ENCODE assay signal across 8 cellular contexts in the genomic region with DNA sequence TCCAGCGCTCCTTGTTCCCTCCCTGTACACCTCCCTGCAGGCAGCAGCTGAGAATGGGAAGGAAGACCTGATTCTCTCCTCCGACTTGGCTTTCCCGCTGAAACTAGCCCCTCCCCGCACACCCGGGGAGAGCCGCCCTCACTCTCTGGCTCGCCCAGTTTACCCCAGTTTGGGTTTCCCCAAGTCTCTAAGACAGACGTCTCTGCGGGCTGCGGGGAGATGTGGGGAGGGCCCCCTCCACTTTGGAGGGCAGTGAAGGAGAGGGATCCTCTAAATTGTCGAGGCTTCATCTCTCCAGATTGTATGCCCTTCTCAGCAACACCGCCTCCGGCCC. TPM values are rescaled to one million over a fixed set of nuclear protein-coding genes. Genes with fewer than 3 reads are reported as not detected.
DNase-seq lines count a peak whose midpoint lies in the region; ATAC-seq, FAIRE-seq and TF ChIP-seq lines count a peak whose summit lies in the region.

No MANE protein-coding gene starts in this region.

- H3K4me1 ChIP-seq in OCI-LY3 (ENCODE audit: low read length): peaks cover 29% of the 10 kb centered on the region

- peaks cover 9% of the 10 kb centered on the region for H3K27me3 Mint-ChIP-seq in activated naive CD8-positive, alpha-beta T cell treated with anti-CD3 and anti-CD28 coated beads, Interleukin-2, amount 10 ng/mL, durations not matched to agents 7 days and 5 days

- peaks cover 14% of the 10 kb centered on the region for H3K27me3 ChIP-seq in OCI-LY3 (ENCODE audit: low read depth, low read length)

- H3K36me3 Mint-ChIP-seq in activated naive CD8-positive, alpha-beta T cell treated with anti-CD3 and anti-CD28 coated beads, Interleukin-2, amount 10 ng/mL, durations not matched to agents 7 days and 5 days: no peaks in the 10 kb centered on the region
- H3K36me3 Mint-ChIP-seq in stimulated activated effector memory CD8-positive, alpha-beta T cell treated with anti-CD3 and anti-CD28 coated beads, Interleukin-12 subunit alpha, Interleukin-12 subunit beta, amount 100 ng/mL, for 72 hours: no peaks in the 10 kb centered on the region

- no peak overlapping the region for H3K27ac ChIP-seq in OCI-LY3 (ENCODE audit: low read length)

- no peak for TF ChIP-seq POLR2A in GM12891 (IDR thresholded peaks at IDR 0.05; ENCODE audit: low read depth, low read length)

- peak; percentile 76 for FAIRE-seq in GM12891 (lab: Jason Lieb, UNC)
- FAIRE-seq in D721Med (lab: Jason Lieb, UNC): no peak

- peak overlapping the region; percentile 36 for H3K27ac Mint-ChIP-seq in activated naive CD8-positive, alpha-beta T cell treated with anti-CD3 and anti-CD28 coated beads, Interleukin-2, amount 10 ng/mL, durations not matched to agents 7 days and 5 days
- H3K27ac Mint-ChIP-seq in stimulated activated effector memory CD8-positive, alpha-beta T cell treated with anti-CD3 and anti-CD28 coated beads, Interleukin-12 subunit alpha, Interleukin-12 subunit beta, amount 100 ng/mL, for 72 hours: peak overlapping the region; percentile 84

- POLR2A ChIA-PET in activated naive CD8-positive, alpha-beta T cell treated with anti-CD3 and anti-CD28 coated beads, Interleukin-2, amount 10 ng/mL, durations not matched to agents 7 days and 5 days (lab: Charles Lee): no interaction called here

- peak overlapping the region; percentile 87 for H3K4me2 ChIP-seq in OCI-LY3 (ENCODE audit: low read length)

- H3K9me3 Mint-ChIP-seq in activated naive CD8-positive, alpha-beta T cell treated with anti-CD3 and anti-CD28 coated beads, Interleukin-2, amount 10 ng/mL, durations not matched to agents 7 days and 5 days: no peaks in the 10 kb centered on the region
- H3K9me3 Mint-ChIP-seq in stimulated activated effector memory CD8-positive, alpha-beta T cell treated with anti-CD3 and anti-CD28 coated beads, Interleukin-12 subunit alpha, Interleukin-12 subunit beta, amount 100 ng/mL, for 72 hours: no peaks in the 10 kb centered on the region

- DNase-seq in GM12891 (ENCODE audit: insufficient read length, low spot score) (peak; percentile 70), kidney glomerular epithelial cell (lab: John Stamatoyannopoulos, UW) (peak; percentile 19), D721Med (ENCODE audit: insufficient read length, low spot score) (no peak), middle frontal gyrus (ENCODE audit: extremely low spot score, low spot score) (no peak)
- no peak for DNase-seq in activated naive CD8-positive, alpha-beta T cell treated with anti-CD3 and anti-CD28 coated beads, Interleukin-2, amount 10 ng/mL, durations not matched to agents 7 days and 5 days
- no peak for DNase-seq in stimulated activated effector memory CD8-positive, alpha-beta T cell treated with anti-CD3 and anti-CD28 coated beads, Interleukin-12 subunit alpha, Interleukin-12 subunit beta, amount 100 ng/mL, for 72 hours (ENCODE audit: low spot score in 2 of 2)

- H3K9ac ChIP-seq in OCI-LY3 (ENCODE audit: low read length): peak overlapping the region; percentile 53

- TF ChIP-seq CTCF in OCI-LY3 (IDR thresholded peaks at IDR 0.05; ENCODE audit: low read depth, low read length): no peak
- TF ChIP-seq CTCF in D721Med (IDR thresholded peaks at IDR 0.05; ENCODE audit: insufficient read depth, missing control alignments): no peak

- no peaks in the 10 kb centered on the region for H3K79me2 ChIP-seq in OCI-LY3 (ENCODE audit: low read length)

- no peaks in the 10 kb centered on the region for H4K20me1 ChIP-seq in OCI-LY3 (ENCODE audit: insufficient read depth, low read length)

- H3K4me3 ChIP-seq in OCI-LY3 (ENCODE audit: low read length): peak overlapping the region; percentile 79

- H3K4me1 Mint-ChIP-seq in activated naive CD8-positive, alpha-beta T cell treated with anti-CD3 and anti-CD28 coated beads, Interleukin-2, amount 10 ng/mL, durations not matched to agents 7 days and 5 days: peaks cover 19% of the 10 kb centered on the region
- peaks cover 39% of the 10 kb centered on the region for H3K4me1 Mint-ChIP-seq in stimulated activated effector memory CD8-positive, alpha-beta T cell treated with anti-CD3 and anti-CD28 coated beads, Interleukin-12 subunit alpha, Interleukin-12 subunit beta, amount 100 ng/mL, for 72 hours

- no peaks in the 10 kb centered on the region for H3K9me3 ChIP-seq in OCI-LY3 (ENCODE audit: insufficient read depth, low read length)

- no peaks in the 10 kb centered on the region for H3K36me3 ChIP-seq in OCI-LY3 (replicated peaks; ENCODE audit: low read depth, low read length)

- H3K4me3 Mint-ChIP-seq in activated naive CD8-positive, alpha-beta T cell treated with anti-CD3 and anti-CD28 coated beads, Interleukin-2, amount 10 ng/mL, durations not matched to agents 7 days and 5 days: peak overlapping the region; percentile 82
- peak overlapping the region; percentile 67 for H3K4me3 Mint-ChIP-seq in stimulated activated effector memory CD8-positive, alpha-beta T cell treated with anti-CD3 and anti-CD28 coated beads, Interleukin-12 subunit alpha, Interleukin-12 subunit beta, amount 100 ng/mL, for 72 hours

- peak overlapping the region; percentile 52 for H2AFZ ChIP-seq in OCI-LY3 (ENCODE audit: low read depth, low read length)

- ATAC-seq in activated naive CD8-positive, alpha-beta T cell treated with anti-CD3 and anti-CD28 coated beads, Interleukin-2, amount 10 ng/mL, durations not matched to agents 7 days and 5 days (ENCODE audit: low read depth): peak; percentile 67
- peak; percentile 75 for ATAC-seq in stimulated activated effector memory CD8-positive, alpha-beta T cell treated with anti-CD3 and anti-CD28 coated beads, Interleukin-12 subunit alpha, Interleukin-12 subunit beta, amount 100 ng/mL, for 72 hours
- no peak for ATAC-seq in GM21526 (IDR thresholded peaks at IDR 0.05; ENCODE audit: low FRiP score, unreplicated experiment)

TF ChIP-seq in GM12891, 5 proteins besides CTCF, POLR2A, EP300 and RAD21:
- TF ChIP-seq SPI1 (IDR thresholded peaks at IDR 0.05; ENCODE audit: low read depth, low read length) (no peak), PAX5 (IDR thresholded peaks at IDR 0.05; ENCODE audit: insufficient read depth, low read length, severe bottlenecking) (no peak), POLR2AphosphoS5 (IDR thresholded peaks at IDR 0.05; ENCODE audit: low read depth, low read length) (no peak), TAF1 (IDR thresholded peaks at IDR 0.05; ENCODE audit: low read depth, low read length) (no peak), POU2F2 (IDR thresholded peaks at IDR 0.05; ENCODE audit: low read depth, low read length) (no peak)

RNA-seq across cellular contexts. Expression of a gene that starts 0.8 kb away (rescaled TPM):
- polyA plus RNA-seq in GM12891 (2012; ENCODE audit: low read depth, missing spikeins): 0.49 TPM
- total RNA-seq in activated naive CD8-positive, alpha-beta T cell treated with anti-CD3 and anti-CD28 coated beads, Interleukin-2, amount 10 ng/mL, durations not matched to agents 7 days and 5 days: under 1 TPM; 0.37 to 0.61 TPM

RNA-seq across cellular contexts. Expression of a gene that starts 8.2 kb away (rescaled TPM):
- polyA plus RNA-seq in GM12891 (2012; ENCODE audit: low read depth, missing spikeins): 44.9 TPM
- 10 to 100 TPM; 38.1 to 38.6 TPM for total RNA-seq in activated naive CD8-positive, alpha-beta T cell treated with anti-CD3 and anti-CD28 coated beads, Interleukin-2, amount 10 ng/mL, durations not matched to agents 7 days and 5 days

RNA-seq across cellular contexts. Expression of a gene that starts 38.7 kb away (rescaled TPM):
- 2.8 TPM for polyA plus RNA-seq in GM12891 (2012; ENCODE audit: low read depth, missing spikeins)
- 1 to 10 TPM; 6.4 to 6.6 TPM for total RNA-seq in activated naive CD8-positive, alpha-beta T cell treated with anti-CD3 and anti-CD28 coated beads, Interleukin-2, amount 10 ng/mL, durations not matched to agents 7 days and 5 days

RNA-seq across cellular contexts. Expression of a gene that starts 50.7 kb away (rescaled TPM):
- 6.9 TPM for polyA plus RNA-seq in GM12891 (2012; ENCODE audit: low read depth, missing spikeins)
- 10 to 100 TPM; 18.3 to 23.9 TPM for total RNA-seq in activated naive CD8-positive, alpha-beta T cell treated with anti-CD3 and anti-CD28 coated beads, Interleukin-2, amount 10 ng/mL, durations not matched to agents 7 days and 5 days

Comparison
In these comparisons a context has a peak if more than half of its experiments do, and no peak if none do; other contexts are left out.
1. DNase-seq: peak in GM12891 (single experiment) and kidney glomerular epithelial cell (single experiment); none in activated naive CD8-positive, alpha-beta T cell treated with anti-CD3 and anti-CD28 coated beads, Interleukin-2, amount 10 ng/mL, durations not matched to agents 7 days and 5 days (single experiment), stimulated activated effector memory CD8-positive, alpha-beta T cell treated with anti-CD3 and anti-CD28 coated beads, Interleukin-12 subunit alpha, Interleukin-12 subunit beta, amount 100 ng/mL, for 72 hours (0 of 2), D721Med (single experiment) and middle frontal gyrus (single experiment).